Comparison of ENCODE assay signal across 12 cellular contexts in genomic region chr2:212147921-212148513, GRCh38.
DNase-seq lines count a peak whose midpoint lies in the region; ATAC-seq, FAIRE-seq and TF ChIP-seq lines count a peak whose summit lies in the region.
"Had no signal": no experiment of that assay in that cellular context is flagged by ENCODE, and none has a peak within 500 bp of the region (broad histone marks: within the 10 kb centered on the region; RNA-seq: fewer than 3 reads in every experiment).

No MANE protein-coding gene starts in this region.

- peak; percentile 48 for TF ChIP-seq CTCF in AG04450 (IDR thresholded peaks at IDR 0.05; ENCODE audit: low read depth, low read length)
- peak; percentile 35 for TF ChIP-seq CTCF in GM13977 (IDR thresholded peaks at IDR 0.05; ENCODE audit: extremely low read depth, insufficient read depth, missing control alignments)
- TF ChIP-seq CTCF in kidney epithelial cell (IDR thresholded peaks at IDR 0.05; ENCODE audit: insufficient read depth, low read length, poor library complexity, severe bottlenecking), result peak; percentile 29

- H3K36me3 Mint-ChIP-seq in effector memory CD8-positive, alpha-beta T cell (ENCODE audit: insufficient read depth), result no peaks in the 10 kb centered on the region
- H3K36me3 Mint-ChIP-seq: stimulated activated naive B cell treated with anti-CD40 and anti-IgM and Interleukin-4, amounts not matched to agents 10 μg/mL and 1 μg/mL and 100 μg/mL, for 72 hours had no signal

- FAIRE-seq in GM19239 (lab: Jason Lieb, UNC), result no peak

- H3K4me3 Mint-ChIP-seq in effector memory CD8-positive, alpha-beta T cell, result no peak overlapping the region
- H3K4me3 Mint-ChIP-seq: stimulated activated naive B cell treated with anti-CD40 and anti-IgM and Interleukin-4, amounts not matched to agents 10 μg/mL and 1 μg/mL and 100 μg/mL, for 72 hours had no signal

- ATAC-seq in effector memory CD8-positive, alpha-beta T cell (replicated peaks), result no peak
- ATAC-seq: stimulated activated naive B cell treated with anti-CD40 and anti-IgM and Interleukin-4, amounts not matched to agents 10 μg/mL and 1 μg/mL and 100 μg/mL, for 72 hours had no signal

- no peak overlapping the region for H3K27ac ChIP-seq in AG04450 (ENCODE audit: low read depth, low read length)
- H3K27ac ChIP-seq: neutrophil had no signal

- peaks cover 7 to 11% of the 10 kb centered on the region in 2 donors for H3K9me3 Mint-ChIP-seq in effector memory CD8-positive, alpha-beta T cell
- H3K9me3 Mint-ChIP-seq: stimulated activated naive B cell treated with anti-CD40 and anti-IgM and Interleukin-4, amounts not matched to agents 10 μg/mL and 1 μg/mL and 100 μg/mL, for 72 hours had no signal

- H3K27me3 ChIP-seq in AG04450 (ENCODE audit: control insufficient read depth, insufficient read depth, low read length) (no peaks in the 10 kb centered on the region), adipocyte (replicated peaks; ENCODE audit: control insufficient read depth, insufficient read depth, low read length) (no peaks in the 10 kb centered on the region), kidney epithelial cell (ENCODE audit: control insufficient read depth, insufficient read depth, low read length) (no peaks in the 10 kb centered on the region)
- H3K27me3 ChIP-seq: neutrophil had no signal

- POLR2A ChIA-PET in AG04450 (lab: Yijun Ruan, JAX), result no interaction called here

- H3K4me1 ChIP-seq in adipocyte (ENCODE audit: control insufficient read depth, insufficient read depth, low read length), result peaks cover 4% of the 10 kb centered on the region

- H3K27ac Mint-ChIP-seq in effector memory CD8-positive, alpha-beta T cell, result no peak overlapping the region
- H3K27ac Mint-ChIP-seq: stimulated activated naive B cell treated with anti-CD40 and anti-IgM and Interleukin-4, amounts not matched to agents 10 μg/mL and 1 μg/mL and 100 μg/mL, for 72 hours had no signal

- CTCF ChIA-PET in AG04450 (lab: Charles Lee), result no interaction called here

- DNase-seq in AG04450 (ENCODE audit: low read depth, low spot score), result no peak
- no peak for DNase-seq in GM13977 (ENCODE audit: low spot score)
- peak; percentile 73 for DNase-seq in adipocyte (ENCODE audit: low read depth)
- no peak for DNase-seq in kidney epithelial cell (ENCODE audit: low read depth)
- DNase-seq in hypothalamus (lab: John Stamatoyannopoulos, UW), result no peak
- no peak for DNase-seq in GM19239 (ENCODE audit: insufficient read length, low spot score)
- no peak for DNase-seq in effector memory CD8-positive, alpha-beta T cell
- no peak for DNase-seq in CD1c-positive myeloid dendritic cell (ENCODE audit: extremely low spot score)
- DNase-seq: activated CD4-positive, CD25-positive, alpha-beta regulatory T cell treated with anti-CD3 and anti-CD28 coated beads, Interleukin-2, amount 50 U/mL, for 72 hours; central memory CD4-positive, alpha-beta T cell; stimulated activated naive B cell treated with anti-CD40 and anti-IgM and Interleukin-4, amounts not matched to agents 10 μg/mL and 1 μg/mL and 100 μg/mL, for 72 hours had no signal

- H3K36me3 ChIP-seq in adipocyte (ENCODE audit: control insufficient read depth, insufficient read depth, low read length, severe bottlenecking) (no peaks in the 10 kb centered on the region), kidney epithelial cell (ENCODE audit: control insufficient read depth, insufficient read depth, low read length) (no peaks in the 10 kb centered on the region)
- H3K36me3 ChIP-seq: neutrophil had no signal

- H3K9me3 ChIP-seq in AG04450 (ENCODE audit: control insufficient read depth, insufficient read depth, low read length), result no peaks in the 10 kb centered on the region
- no peaks in the 10 kb centered on the region for H3K9me3 ChIP-seq in adipocyte (ENCODE audit: control insufficient read depth, low read length)
- H3K9me3 ChIP-seq: neutrophil had no signal

- no peaks in the 10 kb centered on the region for H3K4me1 Mint-ChIP-seq in effector memory CD8-positive, alpha-beta T cell (ENCODE audit: low read depth in 2 of 2)
- H3K4me1 Mint-ChIP-seq: stimulated activated naive B cell treated with anti-CD40 and anti-IgM and Interleukin-4, amounts not matched to agents 10 μg/mL and 1 μg/mL and 100 μg/mL, for 72 hours had no signal

- in situ Hi-C loops in GM13977 (cut with MboI; ENCODE audit: low pct_unique_long_range_greater_than_20kb, low sequenced_read_pairs, unreplicated experiment), result no loop called here

- no peak overlapping the region for H3K4me3 ChIP-seq in AG04450 (ENCODE audit: low read depth, low read length)
- H3K4me3 ChIP-seq in adipocyte (ENCODE audit: low read length), result no peak overlapping the region
- no peak overlapping the region for H3K4me3 ChIP-seq in kidney epithelial cell (ENCODE audit: low read depth, low read length)

- H3K27me3 Mint-ChIP-seq in effector memory CD8-positive, alpha-beta T cell, result no peaks in the 10 kb centered on the region
- H3K27me3 Mint-ChIP-seq: stimulated activated naive B cell treated with anti-CD40 and anti-IgM and Interleukin-4, amounts not matched to agents 10 μg/mL and 1 μg/mL and 100 μg/mL, for 72 hours had no signal

- no peak overlapping the region for H3K9ac ChIP-seq in adipocyte (ENCODE audit: low read length)
